In genomic region chr5:55993628-55994501, GRCh38 we compare ENCODE assay signal across 8 cellular contexts. TPM values are rescaled to one million over a fixed set of nuclear protein-coding genes. Genes with fewer than 3 reads are reported as not detected.
DNase-seq lines count a peak whose midpoint lies in the region; ATAC-seq and TF ChIP-seq lines count a peak whose summit lies in the region.

No MANE protein-coding gene starts in this region.

- H3K27ac ChIP-seq in AG04450 (ENCODE audit: low read depth, low read length) (peak overlapping the region; percentile 94), IMR-90 (ENCODE audit: insufficient read depth, low read length) (peak overlapping the region; percentile 98), body of pancreas (peak overlapping the region; percentile 96 to 100 (median 100)), right lobe of liver (peak overlapping the region; percentile 96 to 99 (median 99)), transverse colon (peak overlapping the region; percentile 98 to 100 (median 98))

- peak overlapping the region; percentile 96 for H2AK9ac ChIP-seq in IMR-90 (replicated peaks; ENCODE audit: low read depth, low read length, poor library complexity)

- DNase-seq in AG04450 (ENCODE audit: low read depth, low spot score) (no peak), IMR-90 (no peak), body of pancreas (no peak), right lobe of liver (no peak), transverse colon (no peak)
- DNase-seq in activated effector memory CD4-positive, alpha-beta T cell treated with Interleukin-2 at 50 U/mL for 16 hours = no peak

- no peak for ATAC-seq in IMR-90 (ENCODE audit: low read depth)
- no peak for ATAC-seq in body of pancreas
- peak in 1 of 4 donors; percentile 5 for ATAC-seq in right lobe of liver
- no peak for ATAC-seq in HG03139 (IDR thresholded peaks at IDR 0.05; ENCODE audit: unreplicated experiment)
- no peak for ATAC-seq in GM19023 (IDR thresholded peaks at IDR 0.05; ENCODE audit: unreplicated experiment)

- H3K4me1 ChIP-seq in IMR-90 (ENCODE audit: control insufficient read depth, insufficient read depth, low read length) = peaks cover 6% of the 10 kb centered on the region; the same call in 1 of the 2 replicates
- peaks cover 47% of the 10 kb centered on the region for H3K4me1 ChIP-seq in body of pancreas
- peaks cover 0 to 36% (median 2%) of the 10 kb centered on the region in 4 donors for H3K4me1 ChIP-seq in right lobe of liver
- peaks cover 3 to 66% (median 44%) of the 10 kb centered on the region in 4 donors for H3K4me1 ChIP-seq in transverse colon

- H3K27me3 ChIP-seq in AG04450 (ENCODE audit: control insufficient read depth, insufficient read depth, low read length) (no peaks in the 10 kb centered on the region), IMR-90 (ENCODE audit: control insufficient read depth, insufficient read depth, low read length) (no peaks in the 10 kb centered on the region), body of pancreas (no peaks in the 10 kb centered on the region), right lobe of liver (no peaks in the 10 kb centered on the region), transverse colon (no peaks in the 10 kb centered on the region)

- TF ChIP-seq POLR2A in IMR-90 (IDR thresholded peaks at IDR 0.05; ENCODE audit: low read depth, low read length) (peak; percentile 26; the same call in 1 of the 2 replicates), body of pancreas (IDR thresholded peaks at IDR 0.05) (no peak), right lobe of liver (IDR thresholded peaks at IDR 0.05) (no peak), transverse colon (IDR thresholded peaks at IDR 0.05) (no peak)

- H3K9me3 ChIP-seq in AG04450 (ENCODE audit: control insufficient read depth, insufficient read depth, low read length) = no peaks in the 10 kb centered on the region
- H3K9me3 ChIP-seq in IMR-90 (ENCODE audit: control insufficient read depth, insufficient read depth, low read length) = no peaks in the 10 kb centered on the region
- H3K9me3 ChIP-seq in body of pancreas = no peaks in the 10 kb centered on the region
- H3K9me3 ChIP-seq in right lobe of liver = no peaks in the 10 kb centered on the region
- no peaks in the 10 kb centered on the region for H3K9me3 ChIP-seq in transverse colon

- H3K79me1 ChIP-seq in IMR-90 (ENCODE audit: low read depth in 1 of 2, low read length in 2 of 2) = peaks cover 13 to 48% of the 10 kb centered on the region in 2 experiments

- CTCF ChIA-PET in AG04450 (lab: Charles Lee) (no interaction called here), IMR-90 (lab: Yijun Ruan, JAX) (no interaction called here)

- H2BK120ac ChIP-seq in IMR-90 (ENCODE audit: low read depth, low read length) = peak overlapping the region; percentile 87

- peak overlapping the region; percentile 83 for H3K4me2 ChIP-seq in IMR-90 (ENCODE audit: low read depth, low read length)

- TF ChIP-seq CTCF in AG04450 (IDR thresholded peaks at IDR 0.05; ENCODE audit: low read depth, low read length) (no peak), IMR-90 (conservative IDR thresholded peaks at IDR 0.05; ENCODE audit: low read depth, low read length) (no peak), body of pancreas (IDR thresholded peaks at IDR 0.05) (no peak), right lobe of liver (IDR thresholded peaks at IDR 0.05) (no peak), transverse colon (IDR thresholded peaks at IDR 0.05) (no peak)

- peak overlapping the region; percentile 32 for H4K5ac ChIP-seq in IMR-90 (ENCODE audit: low read depth, low read length)

- H3K9me1 ChIP-seq in IMR-90 (ENCODE audit: insufficient read depth, low read length) = 0 out of 2 replicates have a peak, but pooled peaks cover 2% of the 10 kb centered on the region

- no peak for TF ChIP-seq RAD21 in IMR-90 (IDR thresholded peaks at IDR 0.05; ENCODE audit: low read length)

- H2BK20ac ChIP-seq in IMR-90 (ENCODE audit: low read depth, low read length) = peak overlapping the region; percentile 32; the same call in 1 of the 2 replicates

- peak overlapping the region; percentile 68 to 81 for H4K8ac ChIP-seq in IMR-90 (ENCODE audit: low read depth in 2 of 2, low read length in 2 of 2)

- H3K4me3 ChIP-seq in AG04450 (ENCODE audit: low read depth, low read length) (peak overlapping the region; percentile 80), IMR-90 (ENCODE audit: insufficient read depth, low read depth, low read length) (peak overlapping the region; percentile 89), body of pancreas (peak overlapping the region; percentile 51 to 85), right lobe of liver (peak overlapping the region; percentile 71 to 72 (median 72)), transverse colon (peak overlapping the region; percentile 85 to 96 (median 90))

- H2BK15ac ChIP-seq in IMR-90 (ENCODE audit: low read depth, low read length) = peak overlapping the region; percentile 45; the same call in 1 of the 3 replicates

- peak overlapping the region; percentile 97 for H3K14ac ChIP-seq in IMR-90 (replicated peaks; ENCODE audit: low read depth, low read length)

- no peaks in the 10 kb centered on the region for H3K36me3 ChIP-seq in IMR-90 (ENCODE audit: control insufficient read depth, insufficient read depth, low read length)
- no peaks in the 10 kb centered on the region for H3K36me3 ChIP-seq in body of pancreas (replicated peaks in 1 of 2; ENCODE audit: insufficient read depth in 1 of 2, low read depth in 2 of 2)
- no peaks in the 10 kb centered on the region for H3K36me3 ChIP-seq in right lobe of liver
- H3K36me3 ChIP-seq in transverse colon = no peaks in the 10 kb centered on the region

- peak overlapping the region; percentile 91 for H3K9ac ChIP-seq in IMR-90 (ENCODE audit: low read depth, low read length)

- in situ Hi-C loops in IMR-90 (cut with MboI; ENCODE audit: low sequenced_read_pairs) (loop anchor here (5.0 kb wide), 1 partner anchor 203 kb away; no protein-coding TSS in a partner anchor), transverse colon (cut with MboI; ENCODE audit: low pct_ligation_motif_present in 1 of 4, low pct_unique_long_range_greater_than_20kb in 1 of 4, low sequenced_read_pairs in 3 of 4) (loop anchor here in 1 of 4 donors (25.0 kb wide), 1 partner anchor 868 kb away; no protein-coding TSS in a partner anchor)

- H3K56ac ChIP-seq in IMR-90 (ENCODE audit: extremely low read depth, insufficient read depth, low read length) = peak overlapping the region; percentile 96

- peak overlapping the region; percentile 95 for H4K91ac ChIP-seq in IMR-90 (ENCODE audit: insufficient read depth, low read depth, low read length)

- intact Hi-C loops in IMR-90 (cut with micrococcal nuclease) = loop anchor here (2.0 to 5.0 kb wide), 3 partner anchors 183 to 265 kb away; no protein-coding TSS in a partner anchor
- intact Hi-C loops in body of pancreas (cut with DNase I) = no loop called here
- intact Hi-C loops in right lobe of liver (cut with DNase I) = no loop called here
- intact Hi-C loops in transverse colon (cut with DNase I; ENCODE audit: low total_unique reads) = no loop called here

- H3K18ac ChIP-seq in IMR-90 (ENCODE audit: low read depth, low read length) = peak overlapping the region; percentile 77

- H2BK5ac ChIP-seq in IMR-90 (ENCODE audit: low read depth, low read length, poor library complexity, severe bottlenecking) = peak overlapping the region; percentile 94

- H3K23ac ChIP-seq in IMR-90 (ENCODE audit: low read depth, low read length) = peak overlapping the region; percentile 94

- peak overlapping the region; percentile 95 for H2AK5ac ChIP-seq in IMR-90 (ENCODE audit: low read depth, low read length)

- no peak for TF ChIP-seq EP300 in transverse colon (IDR thresholded peaks at IDR 0.05; ENCODE audit: low read depth)

- H2AFZ ChIP-seq in IMR-90 (replicated peaks; ENCODE audit: low read length, poor library complexity) = peak overlapping the region; percentile 93

- H3K4ac ChIP-seq in IMR-90 (ENCODE audit: low read depth, low read length) = peak overlapping the region; percentile 94

- WGBS in IMR-90 (ENCODE audit: extremely low coverage in 2 of 2, insufficient read length in 1 of 2), 2 experiments = 0% methylated on average over 9 of the region's 15 CpGs; no CpG with 5 or more reads in 1 of the 2 experiments
- 0% methylated on average over 15 of the region's 15 CpGs for WGBS in body of pancreas, 2 donors
- WGBS in right lobe of liver (ENCODE audit: insufficient coverage, low coverage, low lambda C conversion rate, missing lambda C conversion rate) = under 1% methylated on average over 15 of the region's 15 CpGs
- 2% methylated on average over 12 to 15 of the region's 15 CpGs for WGBS in transverse colon (ENCODE audit: low coverage in 1 of 2), 2 donors

- POLR2A ChIA-PET in AG04450 (lab: Yijun Ruan, JAX) = interaction anchor here (0.6 to 2.1 kb wide), 4 partner anchors 8 to 130 kb away, joined by 4 to 13 read pairs (median 10); no protein-coding TSS in a partner anchor
- POLR2A ChIA-PET in IMR-90 (lab: Charles Lee; ENCODE audit: unreplicated experiment) = no interaction called here

- peaks cover 38% of the 10 kb centered on the region for H4K20me1 ChIP-seq in IMR-90 (ENCODE audit: insufficient read depth, low read length)

- dilution Hi-C loops in IMR-90 (cut with HindIII; ENCODE audit: low sequenced_read_pairs, unreplicated experiment) = no loop called here

- BruUV-seq in IMR-90 (replicated peaks; lab: Mats Ljungman, UMichigan) = TSS peak; percentile 67

TF ChIP-seq in IMR-90, 13 proteins besides CTCF, POLR2A, EP300 and RAD21 (continues in another document):
- no peak for TF ChIP-seq ELK1 (IDR thresholded peaks at IDR 0.05; ENCODE audit: borderline replicate concordance, low read depth, low read length)
- TF ChIP-seq RFX5 (IDR thresholded peaks at IDR 0.05; ENCODE audit: low read depth, low read length) = no peak
- TF ChIP-seq CEBPB (IDR thresholded peaks at IDR 0.05; ENCODE audit: low read depth, low read length) = no peak
- TF ChIP-seq RCOR1 (IDR thresholded peaks at IDR 0.05; ENCODE audit: insufficient replicate concordance, low read length) = no peak
- TF ChIP-seq CHD1 (IDR thresholded peaks at IDR 0.05; ENCODE audit: low read depth, low read length) = no peak; the same call in 1 of the 2 replicates

RNA-seq across cellular contexts. Expression of gene IL6ST, which starts 0.9 kb away (rescaled TPM):
- polyA plus RNA-seq in AG04450 (2011; rRNA removed) (289 and 448 TPM in 2 replicates), IMR-90 (2012; rRNA removed) (90.6 and 93.1 TPM in 2 replicates)
- 318 and 685 TPM in 2 replicates for polyA minus RNA-seq in AG04450 (2011; rRNA and poly(A)+ RNA removed)
- total RNA-seq in IMR-90 (2012; rRNA removed) (506 and 533 TPM in 2 replicates), body of pancreas (10 to 100 TPM; 48.1 to 82.5 TPM), right lobe of liver (100 to 1,000 TPM; 150 to 341 (median 278) TPM), transverse colon (100 to 1,000 TPM in 3 of 4 donors, 10 to 100 TPM in 1; 51.3 to 179 (median 136) TPM)
- 8.4 and 8.7 TPM in 2 replicates for polyA plus RNA-seq in IMR-90 (2012; cell fraction: cytosol; rRNA removed)
- 3.7 and 44.6 TPM in 2 replicates for polyA plus RNA-seq in IMR-90 (2012; cell fraction: nucleus; rRNA removed; ENCODE audit: low replicate concordance)
